ENCODE assay signal across 8 cellular contexts in the genomic region with DNA sequence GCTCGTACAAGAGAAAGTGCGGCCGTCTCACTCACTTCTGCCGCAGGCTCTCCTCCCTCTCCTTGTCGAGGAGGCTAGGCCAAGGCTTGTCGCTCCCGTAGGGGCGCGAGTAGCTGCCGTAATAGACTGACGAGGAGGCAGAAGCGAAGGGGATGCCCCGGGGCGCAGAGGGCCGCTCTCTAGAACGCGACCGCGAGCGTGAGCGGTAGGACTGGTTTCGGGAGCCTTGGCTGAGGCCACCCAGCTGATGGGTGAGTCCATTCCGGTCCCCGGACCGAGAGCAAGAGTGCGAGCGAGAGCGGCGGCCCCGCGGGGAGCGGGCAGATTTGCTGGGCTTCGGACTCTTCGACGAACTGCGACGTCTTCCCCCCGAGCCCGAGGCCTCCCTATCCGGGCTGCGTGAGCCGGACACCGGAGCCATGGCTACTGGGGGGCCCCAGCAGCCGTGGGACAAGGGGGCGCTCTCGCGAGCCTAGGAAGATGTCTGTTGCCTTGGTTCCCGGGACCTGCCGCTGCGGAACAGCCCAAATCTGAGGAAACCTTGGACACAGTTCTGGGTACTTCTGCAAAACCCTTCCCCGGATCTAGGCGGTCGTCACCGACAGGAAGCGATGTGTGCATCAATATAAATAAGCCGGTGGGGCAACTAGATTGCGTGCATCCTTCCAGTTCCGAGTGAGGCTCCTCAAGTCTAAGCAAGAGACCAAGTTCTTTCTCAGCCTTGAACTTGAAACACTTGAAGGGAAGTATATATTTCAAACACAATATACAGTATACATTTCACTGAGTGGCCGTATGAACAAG. TPM values are rescaled to one million over a fixed set of nuclear protein-coding genes. Genes with fewer than 3 reads are reported as not detected.
DNase-seq lines count a peak whose midpoint lies in the region; ATAC-seq and TF ChIP-seq lines count a peak whose summit lies in the region.

A gene (minus strand): TSS at position 567 of the 804 bp plus-strand sequence. CDS start 146 bp downstream, at position 421.

- H3K27ac ChIP-seq in RWPE1: peak within 1 kb of the TSS; percentile 93

- peak within 1 kb of the TSS; percentile 62 for H3K4me3 ChIP-seq in fibroblast of mammary gland (ENCODE audit: control insufficient read depth, low read depth, low read length)

- CTCF ChIA-PET in RWPE1 (lab: Yijun Ruan, JAX): interaction anchor here (0.7 kb wide), 1 partner anchor 152 kb away, joined by 3 read pairs; a partner anchor contains a TSS

- peaks cover 0 to 12% (median 0%) of the 10 kb centered on the region in 3 donors for H3K36me3 Mint-ChIP-seq in naive thymus-derived CD8-positive, alpha-beta T cell
- H3K36me3 Mint-ChIP-seq in stimulated activated naive B cell treated with anti-CD40 and anti-IgM and Interleukin-4, amounts not matched to agents 10 μg/mL and 1 μg/mL and 100 μg/mL, for 72 hours: peaks cover 4 to 5% of the 10 kb centered on the region in 2 donors

- peak; percentile 85 to 88 for ATAC-seq in naive thymus-derived CD8-positive, alpha-beta T cell
- peak; percentile 91 for ATAC-seq in stimulated activated naive B cell treated with anti-CD40 and anti-IgM and Interleukin-4, amounts not matched to agents 10 μg/mL and 1 μg/mL and 100 μg/mL, for 72 hours (replicated peaks)

- POLR2A ChIA-PET in RWPE1 (lab: Yijun Ruan, JAX; ENCODE audit: low non-redundant PET): no interaction called here
- POLR2A ChIA-PET in naive thymus-derived CD8-positive, alpha-beta T cell (lab: Charles Lee): interaction anchor here (0.6 to 1.0 kb wide), 3 partner anchors 13 to 472 kb away, joined by 3 to 5 read pairs (median 4); no protein-coding TSS in a partner anchor

- peak within 1 kb of the TSS; percentile 90 to 98 (median 97) for H3K27ac Mint-ChIP-seq in naive thymus-derived CD8-positive, alpha-beta T cell
- peak within 1 kb of the TSS; percentile 92 for H3K27ac Mint-ChIP-seq in stimulated activated naive B cell treated with anti-CD40 and anti-IgM and Interleukin-4, amounts not matched to agents 10 μg/mL and 1 μg/mL and 100 μg/mL, for 72 hours

- TF ChIP-seq CTCF in LNCAP (IDR thresholded peaks at IDR 0.05) (peak; percentile 15; the same call in 1 of the 2 replicates), RWPE1 (conservative IDR thresholded peaks at IDR 0.05; ENCODE audit: low read depth) (no peak), fibroblast of mammary gland (conservative IDR thresholded peaks at IDR 0.05; ENCODE audit: control insufficient read depth, insufficient read depth, low read depth, low read length) (no peak)

- no peaks in the 10 kb centered on the region for H3K27me3 Mint-ChIP-seq in naive thymus-derived CD8-positive, alpha-beta T cell
- peaks cover 1 to 2% of the 10 kb centered on the region in 2 donors for H3K27me3 Mint-ChIP-seq in stimulated activated naive B cell treated with anti-CD40 and anti-IgM and Interleukin-4, amounts not matched to agents 10 μg/mL and 1 μg/mL and 100 μg/mL, for 72 hours

- DNase-seq in ELF-1 (ENCODE audit: low read depth, low spot score): peak; percentile 96
- peak; percentile 85 for DNase-seq in H4 (ENCODE audit: low spot score)
- peak; percentile 78 for DNase-seq in RWPE1 (ENCODE audit: low spot score)
- DNase-seq in activated T-helper 9 cell treated with anti-CD3 and anti-CD28 coated beads, Interleukin-2, amount 50 U/mL, for 16 hours (ENCODE audit: low read depth): peak; percentile 67
- peak; percentile 95 for DNase-seq in fibroblast of mammary gland (ENCODE audit: low read depth)
- DNase-seq in naive thymus-derived CD8-positive, alpha-beta T cell: peak; percentile 46 to 87 (median 78)
- peak; percentile 77 for DNase-seq in stimulated activated naive B cell treated with anti-CD40 and anti-IgM and Interleukin-4, amounts not matched to agents 10 μg/mL and 1 μg/mL and 100 μg/mL, for 72 hours

- H3K4me3 Mint-ChIP-seq in naive thymus-derived CD8-positive, alpha-beta T cell: peak within 1 kb of the TSS; percentile 88 to 100 (median 94)
- peak within 1 kb of the TSS; percentile 92 to 96 for H3K4me3 Mint-ChIP-seq in stimulated activated naive B cell treated with anti-CD40 and anti-IgM and Interleukin-4, amounts not matched to agents 10 μg/mL and 1 μg/mL and 100 μg/mL, for 72 hours

- H3K9me3 Mint-ChIP-seq in naive thymus-derived CD8-positive, alpha-beta T cell: no peaks in the 10 kb centered on the region
- H3K9me3 Mint-ChIP-seq in stimulated activated naive B cell treated with anti-CD40 and anti-IgM and Interleukin-4, amounts not matched to agents 10 μg/mL and 1 μg/mL and 100 μg/mL, for 72 hours: peaks cover 0 to 4% of the 10 kb centered on the region in 2 donors

- peaks cover 7 to 28% (median 23%) of the 10 kb centered on the region in 4 donors for H3K4me1 Mint-ChIP-seq in naive thymus-derived CD8-positive, alpha-beta T cell
- peaks cover 5 to 7% of the 10 kb centered on the region in 2 donors for H3K4me1 Mint-ChIP-seq in stimulated activated naive B cell treated with anti-CD40 and anti-IgM and Interleukin-4, amounts not matched to agents 10 μg/mL and 1 μg/mL and 100 μg/mL, for 72 hours

RNA-seq across cellular contexts. Expression of the gene that starts here (rescaled TPM):
- total RNA-seq in H4 (2014; rRNA removed; shearing (Covaris generic)): 3.1 and 3.5 TPM in 2 replicates
- 10 to 100 TPM; 17.1 to 18.7 TPM for total RNA-seq in naive thymus-derived CD8-positive, alpha-beta T cell
- 1 to 10 TPM; 2.4 to 6.3 (median 2.8) TPM for polyA plus RNA-seq in naive thymus-derived CD8-positive, alpha-beta T cell

Comparison
In these comparisons a context has a peak if more than half of its experiments do, and no peak if none do; other contexts are left out.
1. Peak in every context shown above with its lines: DNase-seq, ATAC-seq, H3K4me3 ChIP-seq and H3K27ac ChIP-seq.